Comparison of ENCODE assay signal across 8 cellular contexts in genomic region chr7:143289888-143290287, GRCh38. TPM values are rescaled to one million over a fixed set of nuclear protein-coding genes. Genes with fewer than 3 reads are reported as not detected.
A peak's percentile ranks its signal among the peaks of the same experiment; 100 is the strongest.
DNase-seq lines count a peak whose midpoint lies in the region; ATAC-seq and TF ChIP-seq lines count a peak whose summit lies in the region.
"Not testable (repeated sequence)": the region's sequence is repeated elsewhere in the genome, so short reads cannot be mapped to it uniquely, and the experiment has no call there.

No MANE protein-coding gene starts in this region.

- not testable (repeated sequence) for H3K9me3 ChIP-seq in CD8-positive, alpha-beta memory T cell (ENCODE audit: low read length); SK-N-MC (ENCODE audit: low read depth, low read length); heart right ventricle; stomach smooth muscle (ENCODE audit: control insufficient read depth in 2 of 2, low read length in 2 of 2)
- H3K9me3 ChIP-seq in HUES6 (ENCODE audit: control insufficient read depth, insufficient read depth, low read depth, low read length), result peaks cover 11% of the 10 kb centered on the region

- H3K27me3 ChIP-seq in CD8-positive, alpha-beta memory T cell (ENCODE audit: insufficient read depth, low read length, poor library complexity, severe bottlenecking); dorsolateral prefrontal cortex; heart right ventricle; stomach smooth muscle (ENCODE audit: control insufficient read depth in 1 of 2, insufficient read depth in 2 of 2, low read length in 2 of 2): not testable (repeated sequence)
- H3K27me3 ChIP-seq in HUES6 (ENCODE audit: control insufficient read depth, insufficient read depth, low read length), result peaks cover 21% of the 10 kb centered on the region

- not testable (repeated sequence) for H3K9me3 Mint-ChIP-seq in CD8-positive, alpha-beta memory T cell; nephron
- H3K9me3 Mint-ChIP-seq in activated T-helper 2 cell treated with anti-CD3 and anti-CD28 coated beads, Interferon-gamma antibody, Interleukin-2, Interleukin-4, amounts not matched to agents 10 μg/mL and 5 μg/mL and 100 μg/mL, durations not matched to agents 14 hours and 24 hours and 36 hours, result peaks cover 12% of the 10 kb centered on the region

- WGBS in heart right ventricle, 2 donors, result 52 to 65% methylated on average over 4 of the region's 4 CpGs

- CTCF ChIA-PET in CD8-positive, alpha-beta memory T cell (lab: Charles Lee), result interaction anchor here (0.9 to 2.1 kb wide), 6 partner anchors 10 to 74 kb away, joined by 3 to 8 read pairs (median 4); no protein-coding TSS in a partner anchor

- peak overlapping the region; percentile 88 to 99 (median 95) for H3K4me3 Mint-ChIP-seq in CD8-positive, alpha-beta memory T cell
- peak overlapping the region; percentile 95 for H3K4me3 Mint-ChIP-seq in activated T-helper 2 cell treated with anti-CD3 and anti-CD28 coated beads, Interferon-gamma antibody, Interleukin-2, Interleukin-4, amounts not matched to agents 10 μg/mL and 5 μg/mL and 100 μg/mL, durations not matched to agents 14 hours and 24 hours and 36 hours (ENCODE audit: low read depth)
- H3K4me3 Mint-ChIP-seq in nephron, result peak overlapping the region; percentile 95 to 99 (median 96)

- not testable (repeated sequence) for H3K27me3 Mint-ChIP-seq in CD8-positive, alpha-beta memory T cell; activated T-helper 2 cell treated with anti-CD3 and anti-CD28 coated beads, Interferon-gamma antibody, Interleukin-2, Interleukin-4, amounts not matched to agents 10 μg/mL and 5 μg/mL and 100 μg/mL, durations not matched to agents 14 hours and 24 hours and 36 hours (ENCODE audit: low read depth); nephron (ENCODE audit: low read depth)

- intact Hi-C loops in activated T-helper 2 cell treated with anti-CD3 and anti-CD28 coated beads, Interferon-gamma antibody, Interleukin-2, Interleukin-4, amounts not matched to agents 10 μg/mL and 5 μg/mL and 100 μg/mL, durations not matched to agents 14 hours and 24 hours and 36 hours (cut with micrococcal nuclease), result loop anchor here (1.0 to 10.0 kb wide), 6 partner anchors 19 to 575 kb away; partner anchors contain the start of gene FAM131B
- intact Hi-C loops in dorsolateral prefrontal cortex (cut with DNase I), result loop anchor here (1.0 to 5.0 kb wide), 6 partner anchors 11 to 438 kb away; partner anchors contain the start of genes FAM131B (in 1 of the 2), GSTK1 (in 1 of the 2) and ZYX (in 1 of the 2)
- intact Hi-C loops in heart right ventricle (cut with DNase I), result loop anchor here in 2 of 10 donors (5.0 kb wide), 1 partner anchor 48 kb away; no protein-coding TSS in a partner anchor

- peak overlapping the region; percentile 59 for H3K4me3 ChIP-seq in CD8-positive, alpha-beta memory T cell (ENCODE audit: low read length)
- peak overlapping the region; percentile 83; the same call in 1 of the 2 replicates for H3K4me3 ChIP-seq in HUES6 (ENCODE audit: low read depth, low read length)
- H3K4me3 ChIP-seq in SK-N-MC, result peak overlapping the region; percentile 97
- peak overlapping the region in 45 of 59 donors; percentile 13 to 100 (median 98) for H3K4me3 ChIP-seq in dorsolateral prefrontal cortex
- H3K4me3 ChIP-seq in heart right ventricle, result peak overlapping the region in 7 of 10 donors; percentile 90 to 100 (median 97)
- H3K4me3 ChIP-seq in stomach smooth muscle (ENCODE audit: low read length in 2 of 2), result peak overlapping the region; percentile 67 to 87

- ATAC-seq in heart right ventricle, result not testable (repeated sequence)

- peaks cover 20% of the 10 kb centered on the region for H3K4me1 ChIP-seq in CD8-positive, alpha-beta memory T cell (ENCODE audit: insufficient read depth, low read length)
- H3K4me1 ChIP-seq in HUES6 (ENCODE audit: control insufficient read depth, insufficient read depth, low read length), result peaks cover 22% of the 10 kb centered on the region
- H3K4me1 ChIP-seq in heart right ventricle, result peaks cover 0 to 54% (median 39%) of the 10 kb centered on the region in 9 donors
- peaks cover 22% of the 10 kb centered on the region for H3K4me1 ChIP-seq in stomach smooth muscle (ENCODE audit: control insufficient read depth, insufficient read depth, low read length)

- H3K36me3 ChIP-seq in CD8-positive, alpha-beta memory T cell (ENCODE audit: insufficient read depth, low read length), result peaks cover 27% of the 10 kb centered on the region
- H3K36me3 ChIP-seq in HUES6 (ENCODE audit: control insufficient read depth, insufficient read depth, low read length), result peaks cover 48% of the 10 kb centered on the region
- H3K36me3 ChIP-seq in SK-N-MC (ENCODE audit: insufficient read depth, low read length), result peaks cover 46% of the 10 kb centered on the region
- H3K36me3 ChIP-seq in heart right ventricle, result peaks cover 0 to 48% (median 28%) of the 10 kb centered on the region in 9 donors
- H3K36me3 ChIP-seq in stomach smooth muscle (ENCODE audit: control insufficient read depth in 2 of 2, insufficient read depth in 2 of 2, low read length in 2 of 2), result peaks cover 21 to 27% of the 10 kb centered on the region in 2 donors

- POLR2A ChIA-PET in CD8-positive, alpha-beta memory T cell (lab: Charles Lee), result interaction anchor here (1.0 kb wide), 1 partner anchor 27 kb away, joined by 9 read pairs; the partner anchor contains the start of gene GSTK1

- TF ChIP-seq CTCF in dorsolateral prefrontal cortex (IDR thresholded peaks at IDR 0.05 in 54 of 56, conservative IDR thresholded peaks at IDR 0.05 in 2 of 56; ENCODE audit: low read depth in 1 of 56, partially characterized antibody in 56 of 56); heart right ventricle (IDR thresholded peaks at IDR 0.05); nephron (IDR thresholded peaks at IDR 0.05; ENCODE audit: unreplicated experiment in 3 of 3): not testable (repeated sequence)

- peak overlapping the region in 5 of 8 donors; percentile 54 to 92 (median 88) for H3K27ac Mint-ChIP-seq in CD8-positive, alpha-beta memory T cell
- peak overlapping the region; percentile 87 for H3K27ac Mint-ChIP-seq in activated T-helper 2 cell treated with anti-CD3 and anti-CD28 coated beads, Interferon-gamma antibody, Interleukin-2, Interleukin-4, amounts not matched to agents 10 μg/mL and 5 μg/mL and 100 μg/mL, durations not matched to agents 14 hours and 24 hours and 36 hours
- H3K27ac Mint-ChIP-seq in nephron, result peak overlapping the region; percentile 59 to 96 (median 93)

- H3K27ac ChIP-seq in CD8-positive, alpha-beta memory T cell (ENCODE audit: low read depth, low read length), result peak overlapping the region; percentile 83
- not testable (repeated sequence) for H3K27ac ChIP-seq in HUES6 (ENCODE audit: low read depth, low read length); SK-N-MC; stomach smooth muscle (ENCODE audit: low read length)
- H3K27ac ChIP-seq in dorsolateral prefrontal cortex (peak overlapping the region in 1 of 59 donors; percentile 95), heart right ventricle (peak overlapping the region in 2 of 10 donors; percentile 96)

- H3K9ac ChIP-seq in HUES6 (ENCODE audit: low read length), result peak overlapping the region; percentile 93
- peak overlapping the region; percentile 98 for H3K9ac ChIP-seq in SK-N-MC (ENCODE audit: insufficient read length)
- H3K9ac ChIP-seq in stomach smooth muscle (ENCODE audit: low read length in 2 of 2), result not testable (repeated sequence)

- H3K4me1 Mint-ChIP-seq in CD8-positive, alpha-beta memory T cell, result peaks cover 50 to 67% (median 61%) of the 10 kb centered on the region in 3 donors
- H3K4me1 Mint-ChIP-seq in activated T-helper 2 cell treated with anti-CD3 and anti-CD28 coated beads, Interferon-gamma antibody, Interleukin-2, Interleukin-4, amounts not matched to agents 10 μg/mL and 5 μg/mL and 100 μg/mL, durations not matched to agents 14 hours and 24 hours and 36 hours (ENCODE audit: low read depth), result peaks cover 48% of the 10 kb centered on the region
- H3K4me1 Mint-ChIP-seq in nephron, result peaks cover 48% of the 10 kb centered on the region

- not testable (repeated sequence) for DNase-seq in CD8-positive, alpha-beta memory T cell; SK-N-MC (ENCODE audit: low read depth, low spot score); activated T-helper 2 cell treated with anti-CD3 and anti-CD28 coated beads, Interferon-gamma antibody, Interleukin-2, Interleukin-4, amounts not matched to agents 10 μg/mL and 5 μg/mL and 100 μg/mL, durations not matched to agents 14 hours and 24 hours and 36 hours (ENCODE audit: low spot score); dorsolateral prefrontal cortex; heart right ventricle

- peaks cover 15 to 58% (median 19%) of the 10 kb centered on the region in 3 donors for H3K36me3 Mint-ChIP-seq in CD8-positive, alpha-beta memory T cell
- H3K36me3 Mint-ChIP-seq in activated T-helper 2 cell treated with anti-CD3 and anti-CD28 coated beads, Interferon-gamma antibody, Interleukin-2, Interleukin-4, amounts not matched to agents 10 μg/mL and 5 μg/mL and 100 μg/mL, durations not matched to agents 14 hours and 24 hours and 36 hours (ENCODE audit: low read depth), result peaks cover 67% of the 10 kb centered on the region
- peaks cover 40% of the 10 kb centered on the region for H3K36me3 Mint-ChIP-seq in nephron (ENCODE audit: low read depth)

RNA-seq across cellular contexts. Expression of gene CASP2, which starts 1.7 kb away (rescaled TPM):
- 100 to 1,000 TPM; 105 to 107 TPM for total RNA-seq in CD8-positive, alpha-beta memory T cell
- polyA plus RNA-seq in CD8-positive, alpha-beta memory T cell, result 23.0 TPM
- total RNA-seq in activated T-helper 2 cell treated with anti-CD3 and anti-CD28 coated beads, Interferon-gamma antibody, Interleukin-2, Interleukin-4, amounts not matched to agents 10 μg/mL and 5 μg/mL and 100 μg/mL, durations not matched to agents 14 hours and 24 hours and 36 hours, result 116 and 122 TPM in 2 replicates
- total RNA-seq in dorsolateral prefrontal cortex (10 to 100 TPM; 10.0 to 28.4 (median 18.1) TPM), heart right ventricle (10 to 100 TPM in 6 of 10 donors, 1 to 10 TPM in 4; 7.1 to 13.9 (median 10.2) TPM)
- polyA plus RNA-seq in heart right ventricle, result 1 to 10 TPM; 4.4 to 8.0 TPM

RNA-seq across cellular contexts. Expression of gene TMEM139, which starts 5.1 kb away (rescaled TPM):
- total RNA-seq in CD8-positive, alpha-beta memory T cell, result under 1 TPM; 0.84 to 0.90 TPM
- 0.87 TPM for polyA plus RNA-seq in CD8-positive, alpha-beta memory T cell
- 0.75 and 1.1 TPM in 2 replicates for total RNA-seq in activated T-helper 2 cell treated with anti-CD3 and anti-CD28 coated beads, Interferon-gamma antibody, Interleukin-2, Interleukin-4, amounts not matched to agents 10 μg/mL and 5 μg/mL and 100 μg/mL, durations not matched to agents 14 hours and 24 hours and 36 hours
- total RNA-seq in dorsolateral prefrontal cortex (10 to 100 TPM in 2 of 120 experiments, 1 to 10 TPM in 93, under 1 TPM in 21, not detected in 4; 0.32 to 13.2 (median 2.1) TPM), heart right ventricle (10 to 100 TPM in 7 of 10 donors, 1 to 10 TPM in 3; 5.4 to 14.2 (median 11.1) TPM)
- 10 to 100 TPM in 1 of 2 donors, 1 to 10 TPM in 1; 2.6 to 18.0 TPM for polyA plus RNA-seq in heart right ventricle

RNA-seq across cellular contexts. Expression of gene CLCN1, which starts 26.0 kb away (rescaled TPM):
- total RNA-seq in CD8-positive, alpha-beta memory T cell, result under 1 TPM in 1 of 2 experiments, not detected in 1; 0.11 TPM
- polyA plus RNA-seq in CD8-positive, alpha-beta memory T cell, result not detected
- total RNA-seq in activated T-helper 2 cell treated with anti-CD3 and anti-CD28 coated beads, Interferon-gamma antibody, Interleukin-2, Interleukin-4, amounts not matched to agents 10 μg/mL and 5 μg/mL and 100 μg/mL, durations not matched to agents 14 hours and 24 hours and 36 hours, result not detected in 2 replicates
- total RNA-seq in dorsolateral prefrontal cortex (under 1 TPM in 20 of 120 experiments, not detected in 100; 0.10 to 0.43 (median 0.18) TPM), heart right ventricle (not detected)
- under 1 TPM in 1 of 2 donors, not detected in 1; 0.01 TPM for polyA plus RNA-seq in heart right ventricle

RNA-seq across cellular contexts. Expression of gene GSTK1, which starts 26.6 kb away (rescaled TPM):
- total RNA-seq in CD8-positive, alpha-beta memory T cell, result 100 to 1,000 TPM; 147 to 151 TPM
- 532 TPM for polyA plus RNA-seq in CD8-positive, alpha-beta memory T cell
- total RNA-seq in activated T-helper 2 cell treated with anti-CD3 and anti-CD28 coated beads, Interferon-gamma antibody, Interleukin-2, Interleukin-4, amounts not matched to agents 10 μg/mL and 5 μg/mL and 100 μg/mL, durations not matched to agents 14 hours and 24 hours and 36 hours, result 166 and 168 TPM in 2 replicates
- total RNA-seq in dorsolateral prefrontal cortex (100 to 1,000 TPM in 10 of 120 experiments, 10 to 100 TPM in 110; 60.1 to 106 (median 86.5) TPM), heart right ventricle (100 to 1,000 TPM; 251 to 294 (median 269) TPM)
- polyA plus RNA-seq in heart right ventricle, result 100 to 1,000 TPM; 136 to 317 TPM
